ENCODE assay signal across 8 cellular contexts in the genomic region with DNA sequence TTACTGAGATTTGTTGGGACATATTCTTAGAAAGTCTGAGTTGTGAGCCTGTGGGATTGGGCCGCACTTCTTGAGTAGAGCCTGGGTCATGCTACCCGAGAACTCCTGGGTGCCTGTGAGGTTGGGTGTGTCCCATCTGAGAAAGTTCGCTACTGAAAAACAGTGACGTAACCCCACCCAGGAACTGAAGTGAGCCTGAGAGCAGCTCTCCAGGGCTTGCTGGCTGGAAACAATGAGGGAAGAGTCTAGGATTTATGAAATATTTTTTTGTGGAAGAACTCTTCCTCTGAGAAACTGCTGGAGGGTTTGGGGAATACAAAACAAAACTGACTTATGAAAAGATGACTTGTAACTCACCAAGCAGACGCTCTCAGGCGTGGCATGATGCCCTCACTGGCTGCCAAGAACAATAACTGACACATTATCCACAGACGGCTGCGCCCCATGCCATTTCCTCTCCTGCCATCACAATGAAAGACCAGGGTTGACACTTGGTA.
DNase-seq lines count a peak whose midpoint lies in the region; ATAC-seq, FAIRE-seq and TF ChIP-seq lines count a peak whose summit lies in the region.

No MANE protein-coding gene starts in this region.

- H3K4me1 ChIP-seq in lower lobe of right lung, result peaks cover 90% of the 10 kb centered on the region
- peaks cover 41% of the 10 kb centered on the region for H3K4me1 ChIP-seq in suprapubic skin

- TF ChIP-seq CTCF in bronchial epithelial cell (IDR thresholded peaks at IDR 0.05; ENCODE audit: insufficient read depth, low read length, severe bottlenecking), result no peak
- no peak for TF ChIP-seq CTCF in lower lobe of right lung (IDR thresholded peaks at IDR 0.05)
- TF ChIP-seq CTCF in suprapubic skin (IDR thresholded peaks at IDR 0.05), result no peak

- DNase-seq in HTR-8/SVneo (ENCODE audit: insufficient read length, low spot score) (peak; percentile 59), T-helper 9 cell (peak; percentile 51), bronchial epithelial cell (ENCODE audit: low read depth) (peak; percentile 85), lower lobe of right lung (peak; percentile 74), suprapubic skin (ENCODE audit: low spot score in 2 of 2) (peak; percentile 85 to 87), amniotic stem cell (lab: John Stamatoyannopoulos, UW) (no peak)

- FAIRE-seq in HTR-8/SVneo (lab: Jason Lieb, UNC), result no peak
- FAIRE-seq in bronchial epithelial cell (lab: Jason Lieb, UNC), result no peak

- H3K27me3 ChIP-seq in bronchial epithelial cell (ENCODE audit: control insufficient read depth, insufficient read depth, low read length) (no peaks in the 10 kb centered on the region), lower lobe of right lung (ENCODE audit: low read depth) (no peaks in the 10 kb centered on the region), suprapubic skin (no peaks in the 10 kb centered on the region)

- TF ChIP-seq POLR2A in suprapubic skin (IDR thresholded peaks at IDR 0.05), result no peak

- WGBS in suprapubic skin, result 17% methylated on average over 8 of the region's 8 CpGs

- intact Hi-C loops in lower lobe of right lung (cut with DNase I), result no loop called here

- H3K27ac ChIP-seq in lower lobe of right lung (peak overlapping the region; percentile 70), suprapubic skin (peak overlapping the region; percentile 59)

- no peak for TF ChIP-seq EP300 in suprapubic skin (IDR thresholded peaks at IDR 0.05)

- H3K36me3 ChIP-seq in bronchial epithelial cell (ENCODE audit: control insufficient read depth, insufficient read depth, low read length), result no peaks in the 10 kb centered on the region
- no peaks in the 10 kb centered on the region for H3K36me3 ChIP-seq in lower lobe of right lung
- no peaks in the 10 kb centered on the region for H3K36me3 ChIP-seq in suprapubic skin

- H3K4me3 ChIP-seq in bronchial epithelial cell (ENCODE audit: low read depth, low read length) (no peak overlapping the region), lower lobe of right lung (no peak overlapping the region), suprapubic skin (peak overlapping the region; percentile 22)

- ATAC-seq in GM18868 (IDR thresholded peaks at IDR 0.05; ENCODE audit: unreplicated experiment), result peak; percentile 27
- peak; percentile 89 to 94 for ATAC-seq in lower lobe of right lung
- no peak for ATAC-seq in HG03460 (IDR thresholded peaks at IDR 0.05; ENCODE audit: unreplicated experiment)

- H3K9me3 ChIP-seq in lower lobe of right lung (no peaks in the 10 kb centered on the region), suprapubic skin (no peaks in the 10 kb centered on the region)
